21 cellular contexts compared by ENCODE assay signal in genomic region chr2:219772103-219772502, GRCh38.
DNase-seq lines count a peak whose midpoint lies in the region; TF ChIP-seq lines count a peak whose summit lies in the region.
"Had no signal": no experiment of that assay in that cellular context is flagged by ENCODE, and none has a peak within 500 bp of the region (broad histone marks: within the 10 kb centered on the region; RNA-seq: fewer than 3 reads in every experiment).

No MANE protein-coding gene starts in this region.

- H3K27me3 ChIP-seq in Peyer's patch, result no peaks in the 10 kb centered on the region
- H3K27me3 ChIP-seq: cardiac muscle cell, gastroesophageal sphincter, left lung, upper lobe of left lung had no signal

- no peaks in the 10 kb centered on the region for H3K36me3 ChIP-seq in Peyer's patch
- H3K36me3 ChIP-seq: cardiac muscle cell, gastroesophageal sphincter, left lung, upper lobe of left lung had no signal

- H3K36me3 Mint-ChIP-seq in nephron progenitor cell (ENCODE audit: low read depth), result no peaks in the 10 kb centered on the region
- no peaks in the 10 kb centered on the region for H3K36me3 Mint-ChIP-seq in HFFc6 (ENCODE audit: low read depth)
- H3K36me3 Mint-ChIP-seq: CD8-positive, alpha-beta T cell had no signal

- H3K27me3 Mint-ChIP-seq in nephron progenitor cell (ENCODE audit: low read depth, poor library complexity) (peaks cover 4% of the 10 kb centered on the region), HFFc6 (ENCODE audit: insufficient read depth) (peaks cover 9% of the 10 kb centered on the region)

- H3K4me3 ChIP-seq in Peyer's patch, result no peak overlapping the region
- H3K4me3 ChIP-seq: cardiac muscle cell, gastroesophageal sphincter, left lung, upper lobe of left lung had no signal

- no peak for TF ChIP-seq CTCF in nephron progenitor cell (IDR thresholded peaks at IDR 0.05)
- no peak for TF ChIP-seq CTCF in HFFc6 (IDR thresholded peaks at IDR 0.05)
- no peak for TF ChIP-seq CTCF in Peyer's patch (IDR thresholded peaks at IDR 0.05)

- H3K9me3 ChIP-seq in Peyer's patch, result no peaks in the 10 kb centered on the region
- H3K9me3 ChIP-seq: gastroesophageal sphincter had no signal

- H3K4me1 Mint-ChIP-seq in nephron progenitor cell (peaks cover 42% of the 10 kb centered on the region), HFFc6 (ENCODE audit: low read depth) (peaks cover 4% of the 10 kb centered on the region; the same call in 1 of the 2 replicates)

- peak; percentile 57 for DNase-seq in DMS53 treated with DMSO at 0.1 percent for 48 hours (lab: John Stamatoyannopoulos, UW; ENCODE audit: unreplicated experiment)
- peak; percentile 75 for DNase-seq in NCI-H2029 (lab: John Stamatoyannopoulos, UW)
- peak; percentile 87 for DNase-seq in NCI-H510A treated with DMSO at 0.1 percent for 48 hours (lab: John Stamatoyannopoulos, UW)
- DNase-seq in nephron progenitor cell, result no peak
- DNase-seq in HFFc6, result no peak
- no peak for DNase-seq in Peyer's patch
- DNase-seq in AG08395 (ENCODE audit: low spot score), result no peak
- no peak for DNase-seq in kidney glomerular epithelial cell (lab: John Stamatoyannopoulos, UW)
- DNase-seq: activated CD4-positive, alpha-beta T cell treated with anti-CD3 and anti-CD28 coated beads for 48 hours; activated CD8-positive, alpha-beta memory T cell treated with anti-CD3 and anti-CD28 coated beads, Interleukin-2, amount 50 U/mL, for 4 hours; activated effector memory CD4-positive, alpha-beta T cell treated with anti-CD3 and anti-CD28 coated beads, Interleukin-2, amount 50 U/mL, for 16 hours; CD8-positive, alpha-beta T cell; left lung; midbrain; NCI-H1436; right cardiac atrium; stimulated activated naive CD8-positive, alpha-beta T cell treated with anti-CD3 and anti-CD28 coated beads, Interleukin-15, Interleukin-2, amounts not matched to agents 100 U/mL and 50 U/mL, for 24 hours; upper lobe of left lung had no signal

- H3K9me3 Mint-ChIP-seq in nephron progenitor cell (peaks cover 3% of the 10 kb centered on the region), HFFc6 (no peaks in the 10 kb centered on the region)
- H3K9me3 Mint-ChIP-seq: CD8-positive, alpha-beta T cell had no signal

- H3K4me3 Mint-ChIP-seq in nephron progenitor cell, result no peak overlapping the region
- no peak overlapping the region for H3K4me3 Mint-ChIP-seq in HFFc6
- H3K4me3 Mint-ChIP-seq: CD8-positive, alpha-beta T cell had no signal

- H3K27ac ChIP-seq in Peyer's patch, result no peak overlapping the region
- H3K27ac ChIP-seq: cardiac muscle cell, gastroesophageal sphincter, KMS-11, left lung, upper lobe of left lung had no signal

- H3K4me1 ChIP-seq in Peyer's patch, result no peaks in the 10 kb centered on the region
- H3K4me1 ChIP-seq: left lung, upper lobe of left lung had no signal

- no peak for TF ChIP-seq POLR2A in Peyer's patch (IDR thresholded peaks at IDR 0.05)

- H3K27ac Mint-ChIP-seq in nephron progenitor cell (peak overlapping the region; percentile 44), HFFc6 (no peak overlapping the region)
- H3K27ac Mint-ChIP-seq: CD8-positive, alpha-beta T cell had no signal

Comparison
In these comparisons a context has a peak if more than half of its experiments do, and no peak if none do; other contexts are left out.
1. DNase-seq: peak in DMS53 treated with DMSO at 0.1 percent for 48 hours (single experiment), NCI-H2029 (single experiment) and NCI-H510A treated with DMSO at 0.1 percent for 48 hours (single experiment); none in nephron progenitor cell (single experiment), HFFc6 (single experiment), Peyer's patch (0 of 3), AG08395 (single experiment) and kidney glomerular epithelial cell (single experiment).